ENCODE assay signal across 6 cellular contexts in genomic region chr1:44805311-44806024, GRCh38. TPM values are rescaled to one million over a fixed set of nuclear protein-coding genes. Genes with fewer than 3 reads are reported as not detected.
DNase-seq lines count a peak whose midpoint lies in the region; TF ChIP-seq lines count a peak whose summit lies in the region.

No MANE protein-coding gene starts in this region.

- H3K4me3 ChIP-seq in HUES64 (ENCODE audit: low read length) (no peak overlapping the region), cardiac fibroblast (replicated peaks in 1 of 2; ENCODE audit: low read depth in 2 of 2, low read length in 2 of 2) (no peak overlapping the region), trophoblast cell (ENCODE audit: low read depth, low read length) (no peak overlapping the region)

- 95% methylated on average over 20 of the region's 20 CpGs for WGBS in HUES64
- WGBS in trophoblast cell (ENCODE audit: extremely low coverage, insufficient coverage, insufficient read length): no CpG with 5 or more reads among the region's 20 CpGs

- H4K12ac ChIP-seq in trophoblast cell (ENCODE audit: low read depth, low read length): no peak overlapping the region

- H3K9ac ChIP-seq in HUES64 (ENCODE audit: low read depth, low read length) (no peak overlapping the region), trophoblast cell (ENCODE audit: low read length) (no peak overlapping the region)

- 0 out of 2 replicates have a peak, but pooled peaks cover 5% of the 10 kb centered on the region for H3K27me3 ChIP-seq in HUES64 (ENCODE audit: insufficient read depth, low read length)
- no peaks in the 10 kb centered on the region for H3K27me3 ChIP-seq in trophoblast cell (ENCODE audit: insufficient read depth, low read length)

- no peak overlapping the region for H3K4ac ChIP-seq in trophoblast cell (ENCODE audit: low read depth, low read length)

- H3K18ac ChIP-seq in trophoblast cell (ENCODE audit: low read length): peak overlapping the region; percentile 74

- H3K23ac ChIP-seq in trophoblast cell (ENCODE audit: low read length): no peak overlapping the region

- H3K79me2 ChIP-seq in trophoblast cell (ENCODE audit: control insufficient read depth, insufficient read depth, low read length, poor library complexity): peaks cover 32% of the 10 kb centered on the region

- peaks cover 29% of the 10 kb centered on the region for H3K36me3 ChIP-seq in HUES64 (ENCODE audit: insufficient read depth, low read length)
- peaks cover 44 to 48% of the 10 kb centered on the region in 2 experiments for H3K36me3 ChIP-seq in trophoblast cell (ENCODE audit: control insufficient read depth in 1 of 2, insufficient read depth in 2 of 2, low read length in 2 of 2)

- peak overlapping the region; percentile 18 for H2BK5ac ChIP-seq in trophoblast cell (ENCODE audit: low read depth, low read length, poor library complexity)

- peak; percentile 4 for TF ChIP-seq CTCF in cardiac fibroblast (IDR thresholded peaks at IDR 0.05; ENCODE audit: low read depth, low read length)

- peak overlapping the region; percentile 30 for H4K91ac ChIP-seq in trophoblast cell (ENCODE audit: low read depth, low read length)

- peak overlapping the region; percentile 18 for H2BK120ac ChIP-seq in trophoblast cell (ENCODE audit: insufficient read depth, low read length, poor library complexity)

- H4K8ac ChIP-seq in trophoblast cell (ENCODE audit: low read depth, low read length): peak overlapping the region; percentile 20

- peak overlapping the region; percentile 29; the same call in 1 of the 2 replicates for H3K27ac ChIP-seq in HUES64 (ENCODE audit: low read depth, low read length)
- H3K27ac ChIP-seq in trophoblast cell (ENCODE audit: low read depth, low read length): peak overlapping the region; percentile 7

- no peak overlapping the region for H3K4me2 ChIP-seq in trophoblast cell (ENCODE audit: low read length)

- H3K4me1 ChIP-seq in HUES64 (ENCODE audit: insufficient read depth, low read length): peaks cover 30% of the 10 kb centered on the region
- H3K4me1 ChIP-seq in trophoblast cell (ENCODE audit: control insufficient read depth in 1 of 2, insufficient read depth in 2 of 2, low read length in 2 of 2): peaks cover 63 to 64% of the 10 kb centered on the region in 2 experiments

- H2AK5ac ChIP-seq in trophoblast cell (ENCODE audit: low read length): peak overlapping the region; percentile 89

- no peaks in the 10 kb centered on the region for H3K9me3 ChIP-seq in HUES64 (ENCODE audit: insufficient read depth, low read depth, low read length)
- no peaks in the 10 kb centered on the region for H3K9me3 ChIP-seq in trophoblast cell (ENCODE audit: insufficient read depth, low read depth, low read length)

- peaks cover 48% of the 10 kb centered on the region for H3K79me1 ChIP-seq in trophoblast cell (ENCODE audit: low read length)

- no peak overlapping the region for H2AFZ ChIP-seq in trophoblast cell (ENCODE audit: insufficient read depth, low read length, poor library complexity)

- peak overlapping the region; percentile 48 for H2BK12ac ChIP-seq in trophoblast cell (ENCODE audit: low read length)

- peak overlapping the region; percentile 32 for H3K14ac ChIP-seq in trophoblast cell (ENCODE audit: low read length)

- DNase-seq in cardiac fibroblast (ENCODE audit: low read depth in 2 of 2) (no peak), trophoblast cell (peak; percentile 6 to 21), NCI-H748 (lab: John Stamatoyannopoulos, UW; ENCODE audit: unreplicated experiment) (no peak), CD1c-positive myeloid dendritic cell (ENCODE audit: extremely low spot score) (no peak)
- DNase-seq in stimulated activated CD4-positive, alpha-beta T cell treated with anti-CD3 and anti-CD28 coated beads, Interleukin-2, amount 100 ng/mL, for 48 hours: no peak

RNA-seq across cellular contexts. Expression of gene DYNLT4, which starts 1.7 kb away (rescaled TPM):
- polyA plus RNA-seq in HUES64 (2013, experiment 1 of 2): not detected
- not detected for polyA plus RNA-seq in HUES64 (2013, experiment 2 of 2)
- polyA plus RNA-seq in trophoblast cell (2013): 0.07 TPM in 1 of 2 replicates, not detected in the other

RNA-seq across cellular contexts. Expression of gene BTBD19, which starts 2.9 kb away (rescaled TPM):
- 0.60 TPM for polyA plus RNA-seq in HUES64 (2013, experiment 1 of 2)
- 0.63 TPM for polyA plus RNA-seq in HUES64 (2013, experiment 2 of 2)
- polyA plus RNA-seq in trophoblast cell (2013): 5.8 and 5.9 TPM in 2 replicates

RNA-seq across cellular contexts. Expression of gene PLK3, which starts 5.3 kb away (rescaled TPM):
- polyA plus RNA-seq in HUES64 (2013, experiment 1 of 2): 7.2 TPM
- polyA plus RNA-seq in HUES64 (2013, experiment 2 of 2): 4.8 TPM
- polyA plus RNA-seq in trophoblast cell (2013): 16.6 TPM in 2 replicates

RNA-seq across cellular contexts. Expression of gene BEST4, which starts 17.5 kb away (rescaled TPM):
- 0.55 TPM for polyA plus RNA-seq in HUES64 (2013, experiment 1 of 2)
- 0.70 TPM for polyA plus RNA-seq in HUES64 (2013, experiment 2 of 2)
- 0.14 TPM in 2 replicates for polyA plus RNA-seq in trophoblast cell (2013)

RNA-seq across cellular contexts. Expression of gene RPS8, which starts 30.1 kb away (rescaled TPM):
- 2,195 TPM for polyA plus RNA-seq in HUES64 (2013, experiment 1 of 2)
- 2,432 TPM for polyA plus RNA-seq in HUES64 (2013, experiment 2 of 2)
- 4,158 and 4,170 TPM in 2 replicates for polyA plus RNA-seq in trophoblast cell (2013)

Comparison
In these comparisons a context has a peak if more than half of its experiments do, and no peak if none do; other contexts are left out.
1. DNase-seq: peak in trophoblast cell (2 of 2); none in cardiac fibroblast (0 of 2), NCI-H748 (single experiment), stimulated activated CD4-positive, alpha-beta T cell treated with anti-CD3 and anti-CD28 coated beads, Interleukin-2, amount 100 ng/mL, for 48 hours (0 of 2) and CD1c-positive myeloid dendritic cell (single experiment).